In genomic region chr22:45866398-45867117, GRCh38 we compare ENCODE assay signal across 14 cellular contexts.
DNase-seq lines count a peak whose midpoint lies in the region; ATAC-seq and TF ChIP-seq lines count a peak whose summit lies in the region.
"Had no signal": no experiment of that assay in that cellular context is flagged by ENCODE, and none has a peak within 500 bp of the region (broad histone marks: within the 10 kb centered on the region; RNA-seq: fewer than 3 reads in every experiment).

No MANE protein-coding gene starts in this region.

- POLR2A ChIA-PET in CD4-positive, alpha-beta memory T cell (lab: Charles Lee; ENCODE audit: partially characterized antibody), result no interaction called here

- H3K27me3 ChIP-seq in CD4-positive, alpha-beta memory T cell (ENCODE audit: insufficient read depth, low read length), result peaks cover 9% of the 10 kb centered on the region

- CTCF ChIA-PET in CD4-positive, alpha-beta memory T cell (lab: Charles Lee; ENCODE audit: partially characterized antibody), result no interaction called here

- peaks cover 20% of the 10 kb centered on the region for H3K4me1 Mint-ChIP-seq in chondrocyte (ENCODE audit: low read depth)
- H3K4me1 Mint-ChIP-seq in CD4-positive, alpha-beta memory T cell, result peaks cover 2 to 22% (median 8%) of the 10 kb centered on the region in 4 donors

- ATAC-seq in HG02938 (IDR thresholded peaks at IDR 0.05; ENCODE audit: unreplicated experiment) (no peak), HG02588 (IDR thresholded peaks at IDR 0.05; ENCODE audit: unreplicated experiment) (no peak)

- H3K27me3 Mint-ChIP-seq in chondrocyte (ENCODE audit: low read depth), result peaks cover 18% of the 10 kb centered on the region
- H3K27me3 Mint-ChIP-seq in CD4-positive, alpha-beta memory T cell, result peaks cover 23 to 24% of the 10 kb centered on the region in 2 donors

- no peak overlapping the region for H3K27ac Mint-ChIP-seq in chondrocyte (ENCODE audit: unreplicated experiment)
- H3K27ac Mint-ChIP-seq in CD4-positive, alpha-beta memory T cell, result no peak overlapping the region

- intact Hi-C loops in CD4-positive, alpha-beta memory T cell (cut with micrococcal nuclease), result no loop called here

- DNase-seq in GM13976 (ENCODE audit: low spot score) (peak; percentile 37), chondrocyte (ENCODE audit: low spot score) (no peak), retina (peak; percentile 69), NCI-H510A (lab: John Stamatoyannopoulos, UW) (no peak)
- DNase-seq in CD4-positive, alpha-beta memory T cell, result no peak
- DNase-seq: activated CD4-positive, alpha-beta T cell treated with anti-CD3 and anti-CD28 coated beads for 4 hours; activated effector memory CD4-positive, alpha-beta T cell treated with anti-CD3 and anti-CD28 coated beads, Interleukin-2, amount 50 U/mL, for 16 hours; NCI-H2107; occipital lobe; stimulated activated CD4-positive, alpha-beta T cell treated with anti-CD3 and anti-CD28 coated beads, Interleukin-4, amount 100 ng/mL, for 4 hours; stimulated activated naive CD8-positive, alpha-beta T cell treated with anti-CD3 and anti-CD28 coated beads, Interleukin-15, Interleukin-2, amounts not matched to agents 100 U/mL and 50 U/mL, for 24 hours had no signal

- TF ChIP-seq CTCF in GM13976 (IDR thresholded peaks at IDR 0.05; ENCODE audit: borderline replicate concordance, control extremely low read depth, extremely low read depth, insufficient read depth, missing control alignments), result no peak
- TF ChIP-seq CTCF in chondrocyte (IDR thresholded peaks at IDR 0.05), result no peak

- H3K4me3 Mint-ChIP-seq in chondrocyte (ENCODE audit: unreplicated experiment), result peak overlapping the region; percentile 44
- no peak overlapping the region for H3K4me3 Mint-ChIP-seq in CD4-positive, alpha-beta memory T cell

- in situ Hi-C loops in GM13976 (cut with MboI; ENCODE audit: low sequenced_read_pairs, unreplicated experiment), result no loop called here

- no peaks in the 10 kb centered on the region for H3K36me3 ChIP-seq in CD4-positive, alpha-beta memory T cell (ENCODE audit: insufficient read depth, low read length)

- no peaks in the 10 kb centered on the region for H3K9me3 ChIP-seq in iPS-18c (ENCODE audit: control insufficient read depth, insufficient read depth, low read length)
- H3K9me3 ChIP-seq in CD4-positive, alpha-beta memory T cell (ENCODE audit: control insufficient read depth in 1 of 2, low read length in 2 of 2), result no peaks in the 10 kb centered on the region

- H3K4me1 ChIP-seq in CD4-positive, alpha-beta memory T cell (ENCODE audit: insufficient read depth, low read length), result peaks cover 9% of the 10 kb centered on the region

- peaks cover 11% of the 10 kb centered on the region for H3K9me3 Mint-ChIP-seq in chondrocyte (ENCODE audit: low read depth)
- peaks cover 0 to 15% (median 8%) of the 10 kb centered on the region in 8 donors for H3K9me3 Mint-ChIP-seq in CD4-positive, alpha-beta memory T cell

- H3K36me3 Mint-ChIP-seq in chondrocyte (ENCODE audit: low read depth), result peaks cover 9% of the 10 kb centered on the region
- peaks cover 4 to 7% of the 10 kb centered on the region in 2 donors for H3K36me3 Mint-ChIP-seq in CD4-positive, alpha-beta memory T cell

- peak overlapping the region; percentile 46 for H3K4me3 ChIP-seq in iPS-18c (ENCODE audit: insufficient read depth, low read depth, low read length)
- H3K4me3 ChIP-seq in CD4-positive, alpha-beta memory T cell (ENCODE audit: low read length in 2 of 2), result no peak overlapping the region

- H3K27ac ChIP-seq in CD4-positive, alpha-beta memory T cell (ENCODE audit: low read depth, low read length), result no peak overlapping the region

Comparison
In these comparisons a context has a peak if more than half of its experiments do, and no peak if none do; other contexts are left out.
1. DNase-seq: peak in GM13976 (single experiment) and retina (single experiment); none in chondrocyte (single experiment), NCI-H510A (single experiment) and CD4-positive, alpha-beta memory T cell (0 of 5).